Comparison of ENCODE assay signal across 28 cellular contexts in genomic region chr9:13615660-13616615, GRCh38.
"Had no signal": no experiment of that assay in that cellular context is flagged by ENCODE, and none has a peak within 500 bp of the region (broad histone marks: within the 10 kb centered on the region; RNA-seq: fewer than 3 reads in every experiment).

No MANE protein-coding gene starts in this region.

- H3K27me3 ChIP-seq: breast epithelium, esophagus muscularis mucosa, gastrocnemius medialis, neutrophil, ovary, uterus had no signal

- H3K36me3 Mint-ChIP-seq: activated naive CD4-positive, alpha-beta T cell treated with anti-CD3 and anti-CD28 coated beads, Interleukin-2, amount 50 U/mL, for 24 hours; natural killer cell; type B pancreatic cell had no signal

- H3K27ac Mint-ChIP-seq: activated CD4-positive, alpha-beta memory T cell treated with anti-CD3 and anti-CD28 coated beads, Interleukin-2, amount 10 ng/mL, durations not matched to agents 7 days and 5 days; activated CD4-positive, alpha-beta T cell treated with anti-CD3 and anti-CD28 coated beads, Interleukin-2, amount 10 ng/mL, durations not matched to agents 7 days and 5 days; activated naive CD4-positive, alpha-beta T cell treated with anti-CD3 and anti-CD28 coated beads, Interleukin-2, amount 50 U/mL, for 24 hours; activated naive CD8-positive, alpha-beta T cell treated with anti-CD3 and anti-CD28 coated beads, Interleukin-2, amount 50 U/mL, for 24 hours; activated T-helper 2 cell treated with anti-CD3 and anti-CD28 coated beads, Interferon-gamma antibody, Interleukin-2, Interleukin-4, amounts not matched to agents 10 μg/mL and 5 μg/mL and 100 μg/mL, durations not matched to agents 14 hours and 24 hours and 36 hours; dendritic cell treated with granulocyte-macrophage colony-stimulating factor and Interleukin-4, amounts not matched to agents 40 ng/mL and 50 ng/mL, for 4 days; natural killer cell; progenitor cell of endocrine pancreas; stimulated activated naive CD8-positive, alpha-beta T cell treated with anti-CD3 and anti-CD28 coated beads, Interleukin-15, Interleukin-2, amounts not matched to agents 100 ng/mL and 50 ng/mL, for 24 hours; T-helper 17 cell; type B pancreatic cell had no signal

- H3K4me3 Mint-ChIP-seq: activated CD4-positive, alpha-beta memory T cell treated with anti-CD3 and anti-CD28 coated beads, Interleukin-2, amount 10 ng/mL, durations not matched to agents 7 days and 5 days; activated CD4-positive, alpha-beta T cell treated with anti-CD3 and anti-CD28 coated beads, Interleukin-2, amount 10 ng/mL, durations not matched to agents 7 days and 5 days; activated naive CD4-positive, alpha-beta T cell treated with anti-CD3 and anti-CD28 coated beads, Interleukin-2, amount 50 U/mL, for 24 hours; activated naive CD8-positive, alpha-beta T cell treated with anti-CD3 and anti-CD28 coated beads, Interleukin-2, amount 50 U/mL, for 24 hours; activated T-cell treated with anti-CD3 and anti-CD28 coated beads, Interleukin-2, amount 50 U/mL, for 4 hours; dendritic cell treated with granulocyte-macrophage colony-stimulating factor and Interleukin-4, amounts not matched to agents 40 ng/mL and 50 ng/mL, for 4 days; natural killer cell; stimulated activated naive CD8-positive, alpha-beta T cell treated with anti-CD3 and anti-CD28 coated beads, Interleukin-15, Interleukin-2, amounts not matched to agents 100 ng/mL and 50 ng/mL, for 24 hours; T-helper 17 cell; type B pancreatic cell had no signal

- H3K4me1 ChIP-seq: breast epithelium, lower lobe of right lung, uterus had no signal

- H3K4me3 ChIP-seq: breast epithelium, esophagus muscularis mucosa, gastrocnemius medialis, lower lobe of right lung, ovary, uterus had no signal

- H3K27me3 Mint-ChIP-seq: activated CD4-positive, alpha-beta memory T cell treated with anti-CD3 and anti-CD28 coated beads, Interleukin-2, amount 10 ng/mL, durations not matched to agents 7 days and 5 days; activated CD4-positive, alpha-beta T cell treated with anti-CD3 and anti-CD28 coated beads, Interleukin-2, amount 10 ng/mL, durations not matched to agents 7 days and 5 days; activated naive CD4-positive, alpha-beta T cell treated with anti-CD3 and anti-CD28 coated beads, Interleukin-2, amount 50 U/mL, for 24 hours; activated naive CD8-positive, alpha-beta T cell treated with anti-CD3 and anti-CD28 coated beads, Interleukin-2, amount 50 U/mL, for 24 hours; dendritic cell treated with granulocyte-macrophage colony-stimulating factor and Interleukin-4, amounts not matched to agents 40 ng/mL and 50 ng/mL, for 4 days; progenitor cell of endocrine pancreas; stimulated activated naive CD8-positive, alpha-beta T cell treated with anti-CD3 and anti-CD28 coated beads, Interleukin-15, Interleukin-2, amounts not matched to agents 100 ng/mL and 50 ng/mL, for 24 hours; T-helper 17 cell; type B pancreatic cell had no signal

- H3K27ac ChIP-seq: breast epithelium, lower lobe of right lung, neutrophil, ovary, uterus had no signal

- H3K9me3 Mint-ChIP-seq: dendritic cell treated with granulocyte-macrophage colony-stimulating factor and Interleukin-4, amounts not matched to agents 40 ng/mL and 50 ng/mL, for 4 days; type B pancreatic cell had no signal

- H3K36me3 ChIP-seq: breast epithelium, esophagus muscularis mucosa, gastrocnemius medialis, lower lobe of right lung, neutrophil, ovary, uterus had no signal

- H3K4me1 Mint-ChIP-seq: activated CD4-positive, alpha-beta memory T cell treated with anti-CD3 and anti-CD28 coated beads, Interleukin-2, amount 10 ng/mL, durations not matched to agents 7 days and 5 days; activated CD4-positive, alpha-beta T cell treated with anti-CD3 and anti-CD28 coated beads, Interleukin-2, amount 10 ng/mL, durations not matched to agents 7 days and 5 days; activated naive CD4-positive, alpha-beta T cell treated with anti-CD3 and anti-CD28 coated beads, Interleukin-2, amount 50 U/mL, for 24 hours; activated naive CD8-positive, alpha-beta T cell treated with anti-CD3 and anti-CD28 coated beads, Interleukin-2, amount 50 U/mL, for 24 hours; natural killer cell; T-helper 17 cell had no signal

- H3K9me3 ChIP-seq: breast epithelium, esophagus muscularis mucosa, gastrocnemius medialis, lower lobe of right lung, neutrophil, ovary, uterus had no signal

- DNase-seq: activated CD4-positive, alpha-beta memory T cell treated with anti-CD3 and anti-CD28 coated beads, Interleukin-2, amount 10 ng/mL, durations not matched to agents 7 days and 5 days; activated CD4-positive, alpha-beta T cell treated with anti-CD3 and anti-CD28 coated beads, Interleukin-2, amount 10 ng/mL, durations not matched to agents 7 days and 5 days; activated CD4-positive, CD25-positive, alpha-beta regulatory T cell treated with anti-CD3 and anti-CD28 coated beads, Interleukin-2, amount 50 U/mL, for 72 hours; activated naive CD8-positive, alpha-beta T cell treated with anti-CD3 and anti-CD28 coated beads, Interleukin-2, amount 50 U/mL, for 24 hours; activated T-cell treated with anti-CD3 and anti-CD28 coated beads, Interleukin-2, amount 50 U/mL, for 4 hours; amygdala; central memory CD4-positive, alpha-beta T cell; gastrocnemius medialis; hippocampal formation; lower lobe of right lung; mesenchymal stem cell; natural killer cell; ovary; stimulated activated CD4-positive, alpha-beta T cell treated with anti-CD3 and anti-CD28 coated beads, Interleukin-12 subunit alpha, Interleukin-12 subunit beta, amount 100 ng/mL, for 4 hours; stimulated activated CD4-positive, alpha-beta T cell treated with anti-CD3 and anti-CD28 coated beads, Interleukin-4, amount 100 ng/mL, for 1 hour; substantia nigra; T-helper 17 cell; T1000; uterus had no signal
